In genomic region chr11:18634140-18635032, GRCh38 we compare ENCODE assay signal across 8 cellular contexts. TPM values are rescaled to one million over a fixed set of nuclear protein-coding genes. Genes with fewer than 3 reads are reported as not detected.
DNase-seq lines count a peak whose midpoint lies in the region; ATAC-seq and TF ChIP-seq lines count a peak whose summit lies in the region.

Gene SPTY2D1 (minus strand): TSS chr11:18634342. CDS start chr11:18634257, 85 bp downstream.

- no peaks in the 10 kb centered on the region for H3K9me3 Mint-ChIP-seq in activated CD4-positive, alpha-beta T cell treated with anti-CD3 and anti-CD28 coated beads, Interleukin-2, amount 10 ng/mL, durations not matched to agents 24 days and 14 days

- H3K4me1 Mint-ChIP-seq in activated CD4-positive, alpha-beta T cell treated with anti-CD3 and anti-CD28 coated beads, Interleukin-2, amount 10 ng/mL, durations not matched to agents 24 days and 14 days = peaks cover 24% of the 10 kb centered on the region

- H3K4me3 ChIP-seq in BJ (ENCODE audit: low read depth, low read length) (peak within 1 kb of the TSS; percentile 83), coronary artery (peak within 1 kb of the TSS; percentile 88)

- CTCF ChIA-PET in BJ (lab: Yijun Ruan, JAX) = interaction anchor here (0.7 to 1.9 kb wide), 4 partner anchors 28 to 88 kb away, joined by 3 to 5 read pairs (median 4); no protein-coding TSS in a partner anchor

- ATAC-seq in GM19324 (IDR thresholded peaks at IDR 0.05; ENCODE audit: low FRiP score, unreplicated experiment) (peak; percentile 97), HG03469 (IDR thresholded peaks at IDR 0.05; ENCODE audit: unreplicated experiment) (peak; percentile 91), left colon (peak; percentile 99)

- intact Hi-C loops in activated CD4-positive, alpha-beta T cell treated with anti-CD3 and anti-CD28 coated beads, Interleukin-2, amount 10 ng/mL, durations not matched to agents 24 days and 14 days (cut with micrococcal nuclease) = loop anchor here (1.0 to 10.0 kb wide), 10 partner anchors 16 to 390 kb away; partner anchors contain the start of genes GTF2H1, HPS5, LDHA and SAA2
- intact Hi-C loops in left colon (cut with DNase I, micrococcal nuclease) = loop anchor here in 1 of 2 donors (10.0 kb wide), 1 partner anchor 60 kb away; the partner anchor contains the start of gene TMEM86A

- peak; percentile 90 for DNase-seq in BJ (ENCODE audit: low read depth)
- DNase-seq in NCI-H526 treated with DMSO at 0.1 percent for 48 hours (lab: John Stamatoyannopoulos, UW) = peak; percentile 97
- peak; percentile 99 for DNase-seq in activated CD4-positive, alpha-beta T cell treated with anti-CD3 and anti-CD28 coated beads, Interleukin-2, amount 10 ng/mL, durations not matched to agents 24 days and 14 days
- peak; percentile 100 for DNase-seq in coronary artery (ENCODE audit: low spot score)
- DNase-seq in left colon = peak; percentile 99
- DNase-seq in stimulated activated CD4-positive, alpha-beta T cell treated with anti-CD3 and anti-CD28 coated beads, Interleukin-1b, Interleukin-23, amount 100 ng/mL, for 48 hours = peak; percentile 99

- peak within 1 kb of the TSS; percentile 98 for H3K27ac Mint-ChIP-seq in activated CD4-positive, alpha-beta T cell treated with anti-CD3 and anti-CD28 coated beads, Interleukin-2, amount 10 ng/mL, durations not matched to agents 24 days and 14 days

- H3K4me3 Mint-ChIP-seq in activated CD4-positive, alpha-beta T cell treated with anti-CD3 and anti-CD28 coated beads, Interleukin-2, amount 10 ng/mL, durations not matched to agents 24 days and 14 days = peak within 1 kb of the TSS; percentile 93

- TF ChIP-seq CTCF in BJ (IDR thresholded peaks at IDR 0.05; ENCODE audit: insufficient read depth, low read depth, low read length) = no peak
- TF ChIP-seq CTCF in coronary artery (IDR thresholded peaks at IDR 0.05) = no peak

- H3K27ac ChIP-seq in coronary artery = peak within 1 kb of the TSS; percentile 94 to 95

- no peaks in the 10 kb centered on the region for H3K27me3 ChIP-seq in BJ (ENCODE audit: control insufficient read depth, insufficient read depth, low read length)

- H3K36me3 ChIP-seq in BJ (ENCODE audit: control insufficient read depth, insufficient read depth, low read length) = peaks cover 1% of the 10 kb centered on the region; the same call in 1 of the 2 replicates

- H3K36me3 Mint-ChIP-seq in activated CD4-positive, alpha-beta T cell treated with anti-CD3 and anti-CD28 coated beads, Interleukin-2, amount 10 ng/mL, durations not matched to agents 24 days and 14 days (ENCODE audit: low read depth) = peaks cover 6% of the 10 kb centered on the region

- H3K27me3 Mint-ChIP-seq in activated CD4-positive, alpha-beta T cell treated with anti-CD3 and anti-CD28 coated beads, Interleukin-2, amount 10 ng/mL, durations not matched to agents 24 days and 14 days = no peaks in the 10 kb centered on the region

- POLR2A ChIA-PET in BJ (lab: Charles Lee) = interaction anchor here (0.7 kb wide), 1 partner anchor 238 kb away, joined by 3 read pairs; no protein-coding TSS in a partner anchor

RNA-seq across cellular contexts. Expression of gene SPTY2D1, which starts in this region (rescaled TPM):
- 11.8 and 12.4 TPM in 2 replicates for polyA plus RNA-seq in BJ (2011; rRNA removed)
- polyA minus RNA-seq in BJ (2011; rRNA and poly(A)+ RNA removed) = 11.6 and 14.1 TPM in 2 replicates
- 22.6 and 22.8 TPM in 2 replicates for total RNA-seq in activated CD4-positive, alpha-beta T cell treated with anti-CD3 and anti-CD28 coated beads, Interleukin-2, amount 10 ng/mL, durations not matched to agents 24 days and 14 days
- total RNA-seq in left colon = 10 to 100 TPM; 19.9 to 20.2 TPM

Comparison
In these comparisons a context has a peak if more than half of its experiments do, and no peak if none do; other contexts are left out.
1. Peak in every context shown above with its lines: DNase-seq, ATAC-seq, H3K4me3 ChIP-seq and H3K27ac ChIP-seq.